Comparison of ENCODE assay signal across 14 cellular contexts in genomic region chr11:69172674-69173073, GRCh38. TPM values are rescaled to one million over a fixed set of nuclear protein-coding genes. Genes with fewer than 3 reads are reported as not detected.
DNase-seq lines count a peak whose midpoint lies in the region; ATAC-seq and TF ChIP-seq lines count a peak whose summit lies in the region.
"Had no signal": no experiment of that assay in that cellular context is flagged by ENCODE, and none has a peak within 500 bp of the region (broad histone marks: within the 10 kb centered on the region; RNA-seq: fewer than 3 reads in every experiment).

No MANE protein-coding gene starts in this region.

- H3K9me3 Mint-ChIP-seq in chondrocyte (ENCODE audit: low read depth), result peaks cover 14% of the 10 kb centered on the region

- no peaks in the 10 kb centered on the region for H3K36me3 Mint-ChIP-seq in chondrocyte (ENCODE audit: low read depth)

- no peak overlapping the region for H3K4me3 Mint-ChIP-seq in chondrocyte (ENCODE audit: unreplicated experiment)

- peaks cover 2% of the 10 kb centered on the region for H3K27me3 Mint-ChIP-seq in chondrocyte (ENCODE audit: low read depth)

- DNase-seq in SIG-M5 treated with dmso at 0.1 percent for 504 hours (lab: John Stamatoyannopoulos, UW; ENCODE audit: unreplicated experiment) (peak; percentile 23), SIG-M5 (lab: John Stamatoyannopoulos, UW) (no peak), M059J (ENCODE audit: low read depth) (peak; percentile 20), chondrocyte (ENCODE audit: low spot score) (peak; percentile 2), posterior vena cava (ENCODE audit: low spot score) (peak; percentile 50), D341Med (ENCODE audit: low spot score) (no peak)
- DNase-seq: activated naive CD4-positive, alpha-beta T cell; effector CD4-positive, alpha-beta T cell; H7; NCI-H2081; NCI-H774 had no signal

- intact Hi-C loops in posterior vena cava (cut with DNase I), result no loop called here

- no peak overlapping the region for H3K27ac Mint-ChIP-seq in chondrocyte (ENCODE audit: unreplicated experiment)

- ATAC-seq in HG03039 (IDR thresholded peaks at IDR 0.05; ENCODE audit: unreplicated experiment) (no peak), GM19395 (IDR thresholded peaks at IDR 0.05; ENCODE audit: unreplicated experiment) (no peak)

- H3K4me1 Mint-ChIP-seq in chondrocyte (ENCODE audit: low read depth), result peaks cover 12% of the 10 kb centered on the region

- TF ChIP-seq CTCF in chondrocyte (IDR thresholded peaks at IDR 0.05), result no peak

RNA-seq across cellular contexts. Expression of gene SMIM38, which starts 16.9 kb away (rescaled TPM):
- total RNA-seq in M059J (2014; rRNA removed; shearing (Covaris generic)), result not detected in 2 replicates
- total RNA-seq in chondrocyte (0.12 to 0.60 TPM (median 0.41 TPM) in 3 replicates), posterior vena cava (1 to 10 TPM in 1 of 2 donors, under 1 TPM in 1; 0.76 to 1.4 TPM)
- total RNA-seq: MCF 10A had no signal

Comparison
In these comparisons a context has a peak if more than half of its experiments do, and no peak if none do; other contexts are left out.
1. DNase-seq: peak in SIG-M5 treated with dmso at 0.1 percent for 504 hours (single experiment), M059J (single experiment), chondrocyte (single experiment) and posterior vena cava (single experiment); none in SIG-M5 (single experiment) and D341Med (single experiment).